In the genomic region with DNA sequence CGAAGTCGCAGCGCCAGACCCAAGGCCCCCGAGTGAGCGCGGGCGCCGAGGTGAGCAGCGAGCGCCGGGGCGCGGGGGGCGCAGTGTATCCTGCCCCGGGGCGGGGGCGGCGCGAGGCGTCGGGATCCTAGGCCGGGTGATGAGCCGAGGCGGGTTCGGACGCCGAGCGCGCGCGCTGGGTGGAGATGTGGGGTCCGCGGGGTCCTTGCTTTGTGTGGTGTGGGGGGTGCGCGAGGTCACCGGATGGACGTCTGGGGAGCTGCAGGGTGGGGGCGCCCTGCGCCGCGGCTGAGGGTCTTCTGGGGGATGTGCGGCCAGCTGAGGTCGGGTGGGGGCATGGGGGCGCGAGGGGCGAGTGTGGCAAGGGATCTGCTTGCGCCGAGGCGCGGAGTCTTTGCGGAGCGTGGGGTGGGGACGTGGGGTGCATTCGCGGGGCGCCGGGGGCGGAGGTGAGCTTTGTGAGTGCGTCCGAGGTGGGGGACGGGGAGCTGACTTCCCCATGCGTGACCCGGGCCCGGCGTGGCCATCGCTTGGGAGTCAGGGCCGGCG, we compare ENCODE assay signal across 8 cellular contexts. TPM values are rescaled to one million over a fixed set of nuclear protein-coding genes. Genes with fewer than 3 reads are reported as not detected.
DNase-seq lines count a peak whose midpoint lies in the region; ATAC-seq, FAIRE-seq and TF ChIP-seq lines count a peak whose summit lies in the region.

No MANE protein-coding gene starts in this region.

- POLR2A ChIA-PET in HepG2 (lab: Yijun Ruan, JAX), result interaction anchor here (0.6 to 4.8 kb wide), 4 partner anchors 9 to 22 kb away, joined by 3 to 40 read pairs (median 4); no protein-coding TSS in a partner anchor

- CTCF ChIA-PET in HepG2 (lab: Yijun Ruan, JAX; ENCODE audit: low intra/inter-chr PET ratio, low total read pairs), result interaction anchor here (0.6 to 1.4 kb wide), 2 partner anchors 95 to 178 kb away, joined by 3 to 6 read pairs; no protein-coding TSS in a partner anchor

- TF ChIP-seq CTCF in GM13977 (IDR thresholded peaks at IDR 0.05; ENCODE audit: extremely low read depth, insufficient read depth, missing control alignments) (peak; percentile 46), HepG2 (CRISPR knock-in tag; IDR thresholded peaks at IDR 0.05) (peak; percentile 57)

- in situ Hi-C loops in GM13977 (cut with MboI; ENCODE audit: low pct_unique_long_range_greater_than_20kb, low sequenced_read_pairs, unreplicated experiment), result no loop called here
- in situ Hi-C loops in HepG2 (cut with HindIII; ENCODE audit: extremely low pct_ligation_motif_present, low pct_unique_long_range_greater_than_20kb), result loop anchor here (5.0 kb wide), 1 partner anchor 40 kb away; no protein-coding TSS in a partner anchor

- H4K20me1 ChIP-seq in HepG2 (ENCODE audit: insufficient read depth, low read length), result peaks cover 29% of the 10 kb centered on the region

- TF ChIP-seq POLR2A in HepG2 (IDR thresholded peaks at IDR 0.05; ENCODE audit: insufficient read depth in 1 of 2, low read depth in 2 of 2, low read length in 2 of 2), result 0 out of 4 replicates have a peak, but pooled peaks of 1 of the 2 experiments have one; percentile 26

- no peaks in the 10 kb centered on the region; a peak in 2 of 5 replicates for H3K36me3 ChIP-seq in HepG2 (replicated peaks in 1 of 2; ENCODE audit: control insufficient read depth in 1 of 2, insufficient read depth in 2 of 2, low read length in 2 of 2)

- no peak overlapping the region for H2AFZ ChIP-seq in HepG2 (ENCODE audit: low read length)

- H3K27ac Mint-ChIP-seq in central memory CD8-positive, alpha-beta T cell (ENCODE audit: low read depth), result peak overlapping the region; percentile 90
- H3K27ac Mint-ChIP-seq in stimulated activated naive B cell treated with anti-CD40 and anti-IgM and Interleukin-4, amounts not matched to agents 10 μg/mL and 1 μg/mL and 100 μg/mL, for 72 hours, result peak overlapping the region; percentile 98

- H3K4me1 Mint-ChIP-seq in central memory CD8-positive, alpha-beta T cell, result peaks cover 36% of the 10 kb centered on the region
- peaks cover 27 to 42% of the 10 kb centered on the region in 2 donors for H3K4me1 Mint-ChIP-seq in stimulated activated naive B cell treated with anti-CD40 and anti-IgM and Interleukin-4, amounts not matched to agents 10 μg/mL and 1 μg/mL and 100 μg/mL, for 72 hours

- H3K4me1 ChIP-seq in HepG2 (ENCODE audit: insufficient read depth, low read length), result peaks cover 59% of the 10 kb centered on the region

- no peaks in the 10 kb centered on the region for H3K9me3 Mint-ChIP-seq in central memory CD8-positive, alpha-beta T cell
- H3K9me3 Mint-ChIP-seq in stimulated activated naive B cell treated with anti-CD40 and anti-IgM and Interleukin-4, amounts not matched to agents 10 μg/mL and 1 μg/mL and 100 μg/mL, for 72 hours, result no peaks in the 10 kb centered on the region

- H3K27ac ChIP-seq in HepG2 (ENCODE audit: extremely low read length, insufficient read depth, low read length), result peak overlapping the region; percentile 82

- no peak for TF ChIP-seq RAD21 in HepG2 (CRISPR knock-in tag; IDR thresholded peaks at IDR 0.05)

- H3K79me2 ChIP-seq in HepG2 (ENCODE audit: insufficient read depth, low read length), result peaks cover 44% of the 10 kb centered on the region

- BruUV-seq in HepG2 (replicated peaks; lab: Mats Ljungman, UMichigan), result no TSS peak

- peaks cover 19% of the 10 kb centered on the region for H3K36me3 Mint-ChIP-seq in central memory CD8-positive, alpha-beta T cell (ENCODE audit: insufficient read depth)
- peaks cover 5 to 7% of the 10 kb centered on the region in 2 donors for H3K36me3 Mint-ChIP-seq in stimulated activated naive B cell treated with anti-CD40 and anti-IgM and Interleukin-4, amounts not matched to agents 10 μg/mL and 1 μg/mL and 100 μg/mL, for 72 hours

- FAIRE-seq in HepG2 (lab: Jason Lieb, UNC), result no peak

- H3K27me3 Mint-ChIP-seq in central memory CD8-positive, alpha-beta T cell, result no peaks in the 10 kb centered on the region
- H3K27me3 Mint-ChIP-seq in stimulated activated naive B cell treated with anti-CD40 and anti-IgM and Interleukin-4, amounts not matched to agents 10 μg/mL and 1 μg/mL and 100 μg/mL, for 72 hours, result peaks cover 0 to 5% of the 10 kb centered on the region in 2 donors

- peak overlapping the region; percentile 90 for H3K4me2 ChIP-seq in HepG2 (ENCODE audit: low read depth, low read length)

- no peaks in the 10 kb centered on the region; a peak in 1 of 5 replicates for H3K27me3 ChIP-seq in HepG2 (ENCODE audit: control insufficient read depth in 1 of 2, insufficient read depth in 2 of 2, low read length in 2 of 2)

- H3K4me3 ChIP-seq in HepG2 (replicated peaks in 1 of 3; ENCODE audit: insufficient read depth in 1 of 3, low read depth in 2 of 3, low read length in 3 of 3), result peak overlapping the region; percentile 90 to 96 (median 95)

- H3K4me3 Mint-ChIP-seq in central memory CD8-positive, alpha-beta T cell, result peak overlapping the region; percentile 87
- H3K4me3 Mint-ChIP-seq in stimulated activated naive B cell treated with anti-CD40 and anti-IgM and Interleukin-4, amounts not matched to agents 10 μg/mL and 1 μg/mL and 100 μg/mL, for 72 hours, result peak overlapping the region; percentile 91 to 96

- 0% methylated on average over 5 of the region's 68 CpGs for WGBS in HepG2 (ENCODE audit: low lambda C conversion rate)

- peak; percentile 15 for ATAC-seq in HG02610 (IDR thresholded peaks at IDR 0.05; ENCODE audit: unreplicated experiment)
- peak; percentile 44 for ATAC-seq in central memory CD8-positive, alpha-beta T cell (replicated peaks; ENCODE audit: extremely low read depth, poor library complexity, severe bottlenecking)
- ATAC-seq in HepG2, result peak; percentile 16
- peak; percentile 42 to 47 for ATAC-seq in stimulated activated naive B cell treated with anti-CD40 and anti-IgM and Interleukin-4, amounts not matched to agents 10 μg/mL and 1 μg/mL and 100 μg/mL, for 72 hours (replicated peaks)

- no peaks in the 10 kb centered on the region for H3K9me3 ChIP-seq in HepG2 (ENCODE audit: low read length)

- intact Hi-C loops in HepG2 (cut with micrococcal nuclease; ENCODE audit: unreplicated experiment), result loop anchor here (5.0 kb wide), 1 partner anchor 35 kb away; no protein-coding TSS in a partner anchor

- TF ChIP-seq EP300 in HepG2 (IDR thresholded peaks at IDR 0.05; ENCODE audit: low read depth in 2 of 2, low read length in 2 of 2) (no peak), HepG2 (CRISPR knock-in tag; IDR thresholded peaks at IDR 0.05; ENCODE audit: borderline replicate concordance) (no peak)

- peak overlapping the region; percentile 82 for H3K9ac ChIP-seq in HepG2 (ENCODE audit: insufficient read depth, low read depth, low read length)

- DNase-seq in GM13977 (ENCODE audit: low spot score) (peak; percentile 59), T-helper 1 cell (peak in 3 of 5 donors; percentile 14 to 35 (median 33)), HepG2 (ENCODE audit: low spot score) (no peak), NCI-H345 (lab: John Stamatoyannopoulos, UW) (no peak), SIG-M5 (lab: John Stamatoyannopoulos, UW) (no peak)
- peak; percentile 21 to 25 for DNase-seq in central memory CD8-positive, alpha-beta T cell (ENCODE audit: low spot score in 2 of 2)
- peak; percentile 41 for DNase-seq in stimulated activated naive B cell treated with anti-CD40 and anti-IgM and Interleukin-4, amounts not matched to agents 10 μg/mL and 1 μg/mL and 100 μg/mL, for 72 hours

TF ChIP-seq in HepG2, 621 proteins besides CTCF, POLR2A, EP300 and RAD21 (continues in another document):
- no peak for TF ChIP-seq ZNF552 (CRISPR knock-in tag; IDR thresholded peaks at IDR 0.05; ENCODE audit: borderline replicate concordance)
- TF ChIP-seq, protein P1, sequence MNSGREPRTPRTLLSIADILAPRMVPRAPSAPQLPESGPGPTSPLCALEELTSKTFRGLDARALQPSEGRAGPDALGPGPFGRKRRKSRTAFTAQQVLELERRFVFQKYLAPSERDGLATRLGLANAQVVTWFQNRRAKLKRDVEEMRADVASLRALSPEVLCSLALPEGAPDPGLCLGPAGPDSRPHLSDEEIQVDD (CRISPR knock-in tag; IDR thresholded peaks at IDR 0.05; ENCODE audit: borderline replicate concordance), result 0 out of 2 replicates have a peak, but pooled peaks have one; percentile 19
- no peak for TF ChIP-seq RCOR2 (CRISPR knock-in tag; IDR thresholded peaks at IDR 0.05)

RNA-seq across cellular contexts. Expression of gene RAI1, which starts 0.6 kb away (rescaled TPM):
- total RNA-seq in HepG2 (2016; rRNA removed; fragmentation: Illumina TruSeq; extraction: Trizol), result 5.1 and 5.2 TPM in 2 replicates
- total RNA-seq in HepG2 (2016; cell fraction: cytosol; rRNA removed; fragmentation: Illumina TruSeq; extraction: Trizol; ENCODE audit: low read depth), result 2.6 and 3.4 TPM in 2 replicates
- 5.2 and 5.4 TPM in 2 replicates for total RNA-seq in HepG2 (2016; cell fraction: insoluble cytoplasmic fraction; rRNA removed; fragmentation: Illumina TruSeq; extraction: Trizol)
- total RNA-seq in HepG2 (2016; cell fraction: membrane; rRNA removed; fragmentation: Illumina TruSeq; extraction: Trizol), result 4.3 and 5.6 TPM in 2 replicates
- 7.2 and 9.2 TPM in 2 replicates for total RNA-seq in HepG2 (2016; cell fraction: nucleus; rRNA removed; fragmentation: Illumina TruSeq; extraction: Trizol)
- polyA plus RNA-seq in HepG2 (2011; rRNA removed), result 3.4 and 3.9 TPM in 2 replicates
- 1.9 and 2.7 TPM in 2 replicates for polyA plus RNA-seq in HepG2 (2011; cell fraction: cytosol; rRNA removed)
- polyA plus RNA-seq in HepG2 (2011; cell fraction: nucleus; rRNA removed), result 15.5 and 22.7 TPM in 2 replicates
- 6.0 and 9.1 TPM in 2 replicates for polyA plus RNA-seq in HepG2 (2012)
- 3.8 and 4.7 TPM in 2 replicates for polyA plus RNA-seq in HepG2 (2016; cell fraction: cytosol; fragmentation: Illumina TruSeq; extraction: Trizol; ENCODE audit: low read depth)
- 8.3 and 10.1 TPM in 2 replicates for polyA plus RNA-seq in HepG2 (2016; cell fraction: insoluble cytoplasmic fraction; fragmentation: Illumina TruSeq; extraction: Trizol; ENCODE audit: low read depth)
- 5.1 and 5.2 TPM in 2 replicates for polyA plus RNA-seq in HepG2 (2016; cell fraction: membrane; fragmentation: Illumina TruSeq; extraction: Trizol; ENCODE audit: low read depth)
- polyA plus RNA-seq in HepG2 (2016; cell fraction: nucleus; fragmentation: Illumina TruSeq; extraction: Trizol; ENCODE audit: insufficient read depth, low read depth), result 24.6 and 26.3 TPM in 2 replicates
- polyA minus RNA-seq in HepG2 (2011; rRNA and poly(A)+ RNA removed; ENCODE audit: low replicate concordance), result 7.4 and 12.2 TPM in 2 replicates
- polyA minus RNA-seq in HepG2 (2011; cell fraction: cytosol; rRNA and poly(A)+ RNA removed), result 6.2 and 6.7 TPM in 2 replicates
- 9.0 and 12.1 TPM in 2 replicates for polyA minus RNA-seq in HepG2 (2011; cell fraction: nucleus; rRNA and poly(A)+ RNA removed)

Comparison
In these comparisons a context has a peak if more than half of its experiments do, and no peak if none do; other contexts are left out.
1. DNase-seq: peak in GM13977 (single experiment), T-helper 1 cell (3 of 5), central memory CD8-positive, alpha-beta T cell (2 of 2) and stimulated activated naive B cell treated with anti-CD40 and anti-IgM and Interleukin-4, amounts not matched to agents 10 μg/mL and 1 μg/mL and 100 μg/mL, for 72 hours (single experiment); none in HepG2 (single experiment), NCI-H345 (single experiment) and SIG-M5 (single experiment).
2. Peak in every context shown above with its lines, with median percentiles within 50 percentile points of each other: ATAC-seq.